Comparison of ENCODE assay signal across 12 cellular contexts in the genomic region with DNA sequence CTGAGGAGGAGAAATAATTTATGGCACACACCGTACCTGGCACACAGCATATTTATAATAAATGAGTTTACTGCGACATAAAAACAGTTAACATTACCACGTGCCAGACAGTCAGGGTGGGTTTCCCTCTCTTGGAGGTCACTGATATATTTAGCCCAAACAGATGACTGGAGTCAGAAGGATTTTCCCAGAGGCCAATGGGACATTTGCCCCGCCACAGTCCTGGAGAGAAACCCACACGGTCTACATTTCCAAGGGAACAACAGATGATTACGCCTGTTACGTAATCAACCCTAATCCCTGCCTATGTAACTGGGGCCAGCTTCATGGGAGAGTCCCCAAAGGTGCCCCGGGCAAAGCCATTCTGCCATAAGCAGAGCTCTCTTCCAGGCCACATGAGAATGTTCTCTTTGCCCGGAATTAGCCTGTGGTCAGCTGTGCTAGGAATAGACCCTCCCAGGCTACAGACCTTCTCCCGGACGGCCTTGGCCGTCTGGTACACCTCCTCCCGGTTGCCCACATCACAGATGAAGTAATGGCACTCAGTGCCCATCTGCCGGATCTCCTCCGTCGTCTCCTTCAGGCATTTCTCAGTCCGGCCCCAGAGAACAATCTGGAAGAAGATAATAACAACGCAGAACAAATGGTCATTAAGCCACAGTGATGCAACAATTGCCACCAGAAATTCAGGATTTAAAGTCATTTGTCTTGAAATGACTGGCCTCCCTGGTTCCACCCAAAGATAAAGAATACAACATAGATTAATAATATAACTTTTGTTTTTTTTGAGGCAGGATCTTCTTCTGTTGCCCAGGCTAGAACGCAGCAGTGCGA. TPM values are rescaled to one million over a fixed set of nuclear protein-coding genes. Genes with fewer than 3 reads are reported as not detected.
DNase-seq lines count a peak whose midpoint lies in the region; ATAC-seq and TF ChIP-seq lines count a peak whose summit lies in the region.
"Had no signal": no experiment of that assay in that cellular context is flagged by ENCODE, and none has a peak within 500 bp of the region (broad histone marks: within the 10 kb centered on the region; RNA-seq: fewer than 3 reads in every experiment).

No MANE protein-coding gene starts in this region.

- TF ChIP-seq EP300 in sigmoid colon (IDR thresholded peaks at IDR 0.05): peak in 3 of 4 donors; percentile 60 to 84 (median 83)

- TF ChIP-seq CTCF in right atrium auricular region (IDR thresholded peaks at IDR 0.05): no peak
- TF ChIP-seq CTCF in sigmoid colon (IDR thresholded peaks at IDR 0.05): no peak
- no peak for TF ChIP-seq CTCF in colonic mucosa (IDR thresholded peaks at IDR 0.05)

- peaks cover 0 to 2% (median 0%) of the 10 kb centered on the region in 3 donors for H3K4me1 Mint-ChIP-seq in CD8-positive, alpha-beta memory T cell
- H3K4me1 Mint-ChIP-seq: activated naive CD4-positive, alpha-beta T cell treated with anti-CD3 and anti-CD28 coated beads, Interleukin-2, amount 10 ng/mL, durations not matched to agents 7 days and 5 days; CD14-positive monocyte had no signal

- H3K27ac Mint-ChIP-seq in CD8-positive, alpha-beta memory T cell: no peak overlapping the region
- H3K27ac Mint-ChIP-seq: activated naive CD4-positive, alpha-beta T cell treated with anti-CD3 and anti-CD28 coated beads, Interleukin-2, amount 10 ng/mL, durations not matched to agents 7 days and 5 days; CD14-positive monocyte had no signal

- H3K4me1 ChIP-seq in right atrium auricular region: no peaks in the 10 kb centered on the region
- H3K4me1 ChIP-seq in sigmoid colon: peaks cover 0 to 20% (median 16%) of the 10 kb centered on the region in 4 donors
- no peaks in the 10 kb centered on the region for H3K4me1 ChIP-seq in CD8-positive, alpha-beta memory T cell (ENCODE audit: insufficient read depth, low read length)
- H3K4me1 ChIP-seq in colonic mucosa: no peaks in the 10 kb centered on the region

- peaks cover 34% of the 10 kb centered on the region for H3K36me3 ChIP-seq in right atrium auricular region
- H3K36me3 ChIP-seq in sigmoid colon: peaks cover 5 to 47% (median 17%) of the 10 kb centered on the region in 4 donors
- peaks cover 7% of the 10 kb centered on the region for H3K36me3 ChIP-seq in CD8-positive, alpha-beta memory T cell (ENCODE audit: insufficient read depth, low read length)
- peaks cover 5% of the 10 kb centered on the region for H3K36me3 ChIP-seq in colonic mucosa

- no peak overlapping the region for H3K9ac ChIP-seq in colonic mucosa (ENCODE audit: low read depth in 2 of 2, low read length in 2 of 2)

- WGBS in sigmoid colon, 2 donors: 83 to 86% methylated on average over 20 of the region's 20 CpGs

- H3K4me3 ChIP-seq in right atrium auricular region (no peak overlapping the region), sigmoid colon (no peak overlapping the region), colonic mucosa (no peak overlapping the region)
- H3K4me3 ChIP-seq in CD8-positive, alpha-beta memory T cell (ENCODE audit: low read length): no peak overlapping the region

- peak; percentile 86 for DNase-seq in EH (ENCODE audit: low read depth)
- DNase-seq in astrocyte of the hippocampus (ENCODE audit: low read depth, low spot score): peak; percentile 48
- peak; percentile 79 for DNase-seq in right atrium auricular region (ENCODE audit: low spot score)
- DNase-seq in sigmoid colon: peak; percentile 86
- no peak for DNase-seq in CD8-positive, alpha-beta memory T cell
- no peak for DNase-seq in colonic mucosa
- DNase-seq in activated CD4-positive, alpha-beta T cell treated with anti-CD3 and anti-CD28 coated beads for 48 hours: no peak
- DNase-seq in stimulated activated naive CD8-positive, alpha-beta T cell treated with anti-CD3 and anti-CD28 coated beads, Interleukin-15, Interleukin-2, amounts not matched to agents 100 U/mL and 50 U/mL, for 24 hours: no peak
- DNase-seq: activated naive CD4-positive, alpha-beta T cell treated with anti-CD3 and anti-CD28 coated beads, Interleukin-2, amount 10 ng/mL, durations not matched to agents 7 days and 5 days; hippocampal formation; small intestine had no signal

- H3K27ac ChIP-seq in right atrium auricular region: peak overlapping the region; percentile 9 to 72
- peak overlapping the region; percentile 59 to 80 (median 69) for H3K27ac ChIP-seq in sigmoid colon
- H3K27ac ChIP-seq in CD8-positive, alpha-beta memory T cell (ENCODE audit: low read depth, low read length): no peak overlapping the region
- H3K27ac ChIP-seq in colonic mucosa: no peak overlapping the region

- CTCF ChIA-PET in CD8-positive, alpha-beta memory T cell (lab: Charles Lee): no interaction called here

- H3K27me3 ChIP-seq in right atrium auricular region (no peaks in the 10 kb centered on the region), sigmoid colon (no peaks in the 10 kb centered on the region), colonic mucosa (no peaks in the 10 kb centered on the region)
- H3K27me3 ChIP-seq in CD8-positive, alpha-beta memory T cell (ENCODE audit: insufficient read depth, low read length, poor library complexity, severe bottlenecking): no peaks in the 10 kb centered on the region

- POLR2A ChIA-PET in CD8-positive, alpha-beta memory T cell (lab: Charles Lee): no interaction called here

- no peaks in the 10 kb centered on the region for H3K9me3 ChIP-seq in right atrium auricular region
- H3K9me3 ChIP-seq in sigmoid colon: no peaks in the 10 kb centered on the region
- H3K9me3 ChIP-seq in CD8-positive, alpha-beta memory T cell (ENCODE audit: low read length): no peaks in the 10 kb centered on the region
- no peaks in the 10 kb centered on the region for H3K9me3 ChIP-seq in colonic mucosa

- H3K9me3 Mint-ChIP-seq in CD8-positive, alpha-beta memory T cell: no peaks in the 10 kb centered on the region
- H3K9me3 Mint-ChIP-seq: activated naive CD4-positive, alpha-beta T cell treated with anti-CD3 and anti-CD28 coated beads, Interleukin-2, amount 10 ng/mL, durations not matched to agents 7 days and 5 days had no signal

- H3K27me3 Mint-ChIP-seq in CD8-positive, alpha-beta memory T cell: no peaks in the 10 kb centered on the region
- H3K27me3 Mint-ChIP-seq: activated naive CD4-positive, alpha-beta T cell treated with anti-CD3 and anti-CD28 coated beads, Interleukin-2, amount 10 ng/mL, durations not matched to agents 7 days and 5 days had no signal

- ATAC-seq in stimulated activated naive CD8-positive, alpha-beta T cell treated with anti-CD3 and anti-CD28 coated beads, Interleukin-15, Interleukin-2, amounts not matched to agents 100 U/mL and 50 U/mL, for 24 hours: no peak

- TF ChIP-seq POLR2A in sigmoid colon (IDR thresholded peaks at IDR 0.05): no peak

- H3K4me3 Mint-ChIP-seq in CD8-positive, alpha-beta memory T cell: no peak overlapping the region
- H3K4me3 Mint-ChIP-seq: activated naive CD4-positive, alpha-beta T cell treated with anti-CD3 and anti-CD28 coated beads, Interleukin-2, amount 10 ng/mL, durations not matched to agents 7 days and 5 days; CD14-positive monocyte had no signal

- peaks cover 4 to 52% (median 8%) of the 10 kb centered on the region in 3 donors for H3K36me3 Mint-ChIP-seq in CD8-positive, alpha-beta memory T cell
- H3K36me3 Mint-ChIP-seq: CD14-positive monocyte had no signal

- intact Hi-C loops in sigmoid colon (cut with DNase I) (no loop called here), colonic mucosa (cut with DNase I) (no loop called here)

RNA-seq across cellular contexts. Expression of gene DHRS3, which starts 37.7 kb away (rescaled TPM):
- total RNA-seq in right atrium auricular region: 10 to 100 TPM; 50.4 to 78.9 TPM
- total RNA-seq in sigmoid colon: 100 to 1,000 TPM in 1 of 4 donors, 10 to 100 TPM in 3; 47.1 to 102 (median 73.1) TPM
- 10 to 100 TPM; 34.8 to 47.9 (median 36.5) TPM for polyA plus RNA-seq in sigmoid colon
- total RNA-seq in CD8-positive, alpha-beta memory T cell: 100 to 1,000 TPM; 117 to 123 TPM
- 31.9 TPM for polyA plus RNA-seq in CD8-positive, alpha-beta memory T cell
- 100 to 1,000 TPM in 1 of 2 donors, 10 to 100 TPM in 1; 69.6 to 120 TPM for total RNA-seq in colonic mucosa

Comparison
In these comparisons a context has a peak if more than half of its experiments do, and no peak if none do; other contexts are left out.
1. DNase-seq: peak in EH (single experiment), astrocyte of the hippocampus (single experiment), right atrium auricular region (single experiment) and sigmoid colon (single experiment); none in CD8-positive, alpha-beta memory T cell (0 of 5), colonic mucosa (single experiment), activated CD4-positive, alpha-beta T cell treated with anti-CD3 and anti-CD28 coated beads for 48 hours (single experiment) and stimulated activated naive CD8-positive, alpha-beta T cell treated with anti-CD3 and anti-CD28 coated beads, Interleukin-15, Interleukin-2, amounts not matched to agents 100 U/mL and 50 U/mL, for 24 hours (single experiment).
2. H3K27ac ChIP-seq: peak in right atrium auricular region (2 of 2) and sigmoid colon (4 of 4); none in CD8-positive, alpha-beta memory T cell (single experiment) and colonic mucosa (single experiment).